ENCODE assay signal across 18 cellular contexts in the genomic region with DNA sequence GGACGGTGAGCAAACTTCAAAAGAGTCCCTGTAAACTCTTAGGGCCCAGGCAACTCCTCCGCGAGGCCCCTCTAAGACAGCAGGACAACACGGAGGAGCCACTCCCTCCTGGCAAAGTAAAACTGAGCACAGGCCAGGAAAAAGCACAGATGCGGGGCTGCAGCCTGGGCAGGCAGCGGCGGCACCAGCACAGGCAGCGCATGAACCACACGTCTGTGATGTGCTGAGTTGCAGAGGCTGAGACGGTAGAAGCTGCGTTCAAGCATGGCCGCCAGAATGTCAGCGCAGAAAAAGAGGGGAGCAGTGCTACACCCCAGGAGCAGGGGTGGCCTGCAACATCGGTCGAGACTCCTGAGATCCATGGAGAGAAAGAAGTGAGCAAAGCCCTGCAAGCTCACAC. TPM values are rescaled to one million over a fixed set of nuclear protein-coding genes. Genes with fewer than 3 reads are reported as not detected.
DNase-seq lines count a peak whose midpoint lies in the region; ATAC-seq and TF ChIP-seq lines count a peak whose summit lies in the region.
"Had no signal": no experiment of that assay in that cellular context is flagged by ENCODE, and none has a peak within 500 bp of the region (broad histone marks: within the 10 kb centered on the region; RNA-seq: fewer than 3 reads in every experiment).

No MANE protein-coding gene starts in this region.

- H2AFZ ChIP-seq in trophoblast cell (ENCODE audit: insufficient read depth, low read length, poor library complexity) = no peak overlapping the region

- H3K27ac ChIP-seq in RWPE2 (ENCODE audit: poor library complexity, severe bottlenecking) (peak overlapping the region; percentile 46), endodermal cell (ENCODE audit: low read depth, low read length) (no peak overlapping the region), trophoblast cell (ENCODE audit: low read depth, low read length) (no peak overlapping the region)

- H2AK5ac ChIP-seq in trophoblast cell (ENCODE audit: low read length) = no peak overlapping the region

- no peaks in the 10 kb centered on the region for H3K36me3 Mint-ChIP-seq in Caco-2 (ENCODE audit: insufficient read depth, unreplicated experiment)
- H3K36me3 Mint-ChIP-seq in endodermal cell (ENCODE audit: low read depth) = no peaks in the 10 kb centered on the region
- H3K36me3 Mint-ChIP-seq: CD14-positive monocyte had no signal

- H3K9me3 Mint-ChIP-seq in Caco-2 (ENCODE audit: unreplicated experiment) (no peaks in the 10 kb centered on the region), endodermal cell (no peaks in the 10 kb centered on the region)
- H3K9me3 Mint-ChIP-seq: CD14-positive monocyte had no signal

- intact Hi-C loops in Caco-2 (cut with micrococcal nuclease; ENCODE audit: unreplicated experiment) = no loop called here

- no peak overlapping the region for H3K4me3 ChIP-seq in Caco-2 (ENCODE audit: low read depth, low read length)
- H3K4me3 ChIP-seq in RWPE2 (ENCODE audit: severe bottlenecking) = no peak overlapping the region
- peak overlapping the region; percentile 6 for H3K4me3 ChIP-seq in endodermal cell (ENCODE audit: low read length)
- H3K4me3 ChIP-seq in trophoblast cell (ENCODE audit: low read depth, low read length) = no peak overlapping the region
- H3K4me3 ChIP-seq: HAP-1 had no signal

- H3K4me3 Mint-ChIP-seq in Caco-2 (ENCODE audit: unreplicated experiment) = no peak overlapping the region
- no peak overlapping the region for H3K4me3 Mint-ChIP-seq in endodermal cell
- H3K4me3 Mint-ChIP-seq: CD14-positive monocyte had no signal

- H3K4me1 ChIP-seq in Caco-2 = peaks cover 28% of the 10 kb centered on the region
- peaks cover 16% of the 10 kb centered on the region for H3K4me1 ChIP-seq in RWPE2 (ENCODE audit: insufficient read depth, poor library complexity, severe bottlenecking)
- peaks cover 17% of the 10 kb centered on the region for H3K4me1 ChIP-seq in endodermal cell (ENCODE audit: control insufficient read depth, insufficient read depth, low read length)
- no peaks in the 10 kb centered on the region for H3K4me1 ChIP-seq in trophoblast cell (ENCODE audit: control insufficient read depth in 1 of 2, insufficient read depth in 2 of 2, low read length in 2 of 2)
- H3K4me1 ChIP-seq: HAP-1 had no signal

- H3K18ac ChIP-seq in trophoblast cell (ENCODE audit: low read length) = no peak overlapping the region

- peak overlapping the region; percentile 30 for H3K27ac Mint-ChIP-seq in Caco-2 (ENCODE audit: unreplicated experiment)
- H3K27ac Mint-ChIP-seq in endodermal cell = peak overlapping the region; percentile 29
- H3K27ac Mint-ChIP-seq: CD14-positive monocyte had no signal

- H3K27me3 Mint-ChIP-seq in Caco-2 (ENCODE audit: insufficient read depth, unreplicated experiment) (no peaks in the 10 kb centered on the region), endodermal cell (ENCODE audit: insufficient read depth) (no peaks in the 10 kb centered on the region)

- no peaks in the 10 kb centered on the region for H3K79me2 ChIP-seq in trophoblast cell (ENCODE audit: control insufficient read depth, insufficient read depth, low read length, poor library complexity)

- no peaks in the 10 kb centered on the region for H3K79me1 ChIP-seq in trophoblast cell (ENCODE audit: low read length)

- BruUV-seq in Caco-2 (replicated peaks; lab: Mats Ljungman, UMichigan) = no TSS peak

- H3K4ac ChIP-seq in trophoblast cell (ENCODE audit: low read depth, low read length) = no peak overlapping the region

- no peak for TF ChIP-seq CTCF in Caco-2 (IDR thresholded peaks at IDR 0.05; ENCODE audit: insufficient read depth in 1 of 2, low read depth in 1 of 2, low read length in 1 of 2, severe bottlenecking in 1 of 2, unreplicated experiment in 1 of 2)
- TF ChIP-seq CTCF in RWPE2 (IDR thresholded peaks at IDR 0.05; ENCODE audit: poor library complexity, severe bottlenecking) = no peak
- TF ChIP-seq CTCF in endodermal cell (conservative IDR thresholded peaks at IDR 0.05) = no peak
- TF ChIP-seq CTCF in GM10266 (IDR thresholded peaks at IDR 0.05; ENCODE audit: control insufficient read depth, insufficient read depth, low read depth, missing control alignments) = no peak

- no peak overlapping the region for H3K4me2 ChIP-seq in trophoblast cell (ENCODE audit: low read length)

- peaks cover 19% of the 10 kb centered on the region for H3K4me1 Mint-ChIP-seq in Caco-2 (ENCODE audit: low read depth, unreplicated experiment)
- peaks cover 28% of the 10 kb centered on the region for H3K4me1 Mint-ChIP-seq in endodermal cell
- H3K4me1 Mint-ChIP-seq: CD14-positive monocyte had no signal

- ATAC-seq in RWPE2 (ENCODE audit: low read depth) (no peak), HG03442 (IDR thresholded peaks at IDR 0.05; ENCODE audit: unreplicated experiment) (no peak), GM19395 (IDR thresholded peaks at IDR 0.05; ENCODE audit: unreplicated experiment) (no peak)
- ATAC-seq: Panc1 had no signal

- H3K9me3 ChIP-seq in Caco-2 (no peaks in the 10 kb centered on the region), RWPE2 (ENCODE audit: severe bottlenecking) (no peaks in the 10 kb centered on the region), endodermal cell (ENCODE audit: control insufficient read depth, low read length) (no peaks in the 10 kb centered on the region), trophoblast cell (ENCODE audit: insufficient read depth, low read depth, low read length) (no peaks in the 10 kb centered on the region)
- H3K9me3 ChIP-seq: HAP-1 had no signal

- H4K91ac ChIP-seq in trophoblast cell (ENCODE audit: low read depth, low read length) = no peak overlapping the region

- H3K9ac ChIP-seq in endodermal cell (ENCODE audit: extremely low read depth, low read length, poor library complexity, severe bottlenecking) (no peak overlapping the region), trophoblast cell (ENCODE audit: low read length) (no peak overlapping the region)

- H2BK5ac ChIP-seq in trophoblast cell (ENCODE audit: low read depth, low read length, poor library complexity) = no peak overlapping the region

- no peak overlapping the region for H4K12ac ChIP-seq in trophoblast cell (ENCODE audit: low read depth, low read length)

- no peak overlapping the region for H2BK12ac ChIP-seq in trophoblast cell (ENCODE audit: low read length)

- no peak overlapping the region for H3K23ac ChIP-seq in trophoblast cell (ENCODE audit: low read length)

- H3K36me3 ChIP-seq in Caco-2 (ENCODE audit: control insufficient read depth, insufficient read depth, low read length) (no peaks in the 10 kb centered on the region), RWPE2 (ENCODE audit: low read depth) (no peaks in the 10 kb centered on the region), endodermal cell (ENCODE audit: control insufficient read depth, insufficient read depth, low read length) (no peaks in the 10 kb centered on the region), trophoblast cell (ENCODE audit: control insufficient read depth in 1 of 2, insufficient read depth in 2 of 2, low read length in 2 of 2) (no peaks in the 10 kb centered on the region)
- H3K36me3 ChIP-seq: HAP-1 had no signal

- H2BK120ac ChIP-seq in trophoblast cell (ENCODE audit: insufficient read depth, low read length, poor library complexity) = no peak overlapping the region

- H3K14ac ChIP-seq in trophoblast cell (ENCODE audit: low read length) = peak overlapping the region; percentile 22

- CTCF ChIA-PET in Caco-2 (lab: Charles Lee) = no interaction called here

- H3K27me3 ChIP-seq in Caco-2 (replicated peaks; ENCODE audit: control insufficient read depth, insufficient read depth, low read length) = no peaks in the 10 kb centered on the region
- H3K27me3 ChIP-seq in RWPE2 (ENCODE audit: insufficient read depth, poor library complexity, severe bottlenecking) = no peaks in the 10 kb centered on the region
- no peaks in the 10 kb centered on the region for H3K27me3 ChIP-seq in endodermal cell (ENCODE audit: control insufficient read depth, insufficient read depth, low read length, poor library complexity, severe bottlenecking)
- H3K27me3 ChIP-seq in trophoblast cell (ENCODE audit: insufficient read depth, low read length) = no peaks in the 10 kb centered on the region

- POLR2A ChIA-PET in Caco-2 (lab: Charles Lee) = no interaction called here

- 90% methylated on average over 8 to 15 of the region's 15 CpGs for WGBS in endodermal cell (ENCODE audit: insufficient coverage in 1 of 2, insufficient read length in 1 of 2), 2 experiments
- no CpG with 5 or more reads among the region's 15 CpGs for WGBS in trophoblast cell (ENCODE audit: extremely low coverage, insufficient coverage, insufficient read length)

- DNase-seq in Caco-2 (no peak), RWPE2 (ENCODE audit: low spot score) (no peak), endodermal cell (no peak), trophoblast cell (no peak), GM10266 (ENCODE audit: extremely low spot score) (no peak)
- no peak for DNase-seq in stimulated activated CD4-positive, alpha-beta T cell treated with anti-CD3 and anti-CD28 coated beads, Interleukin-1b, Interleukin-23, amount 100 ng/mL, for 48 hours
- DNase-seq: COR-L47, DMS153, KG1, NCI-H1048, NCI-H510A treated with DMSO at 0.1 percent for 48 hours, NCI-H82, Right ventricle myocardium superior had no signal

- H4K8ac ChIP-seq in trophoblast cell (ENCODE audit: low read depth, low read length) = no peak overlapping the region

RNA-seq across cellular contexts. Expression of gene STK17A, which starts 46.1 kb away (rescaled TPM):
- total RNA-seq in Caco-2 (2022) = 19.2 and 19.6 TPM in 2 replicates
- total RNA-seq in endodermal cell = 10 to 100 TPM; 15.6 to 18.4 TPM
- polyA plus RNA-seq in endodermal cell (2013, experiment 1 of 2) = 10.0 TPM
- 9.3 TPM for polyA plus RNA-seq in endodermal cell (2013, experiment 2 of 2)
- polyA plus RNA-seq in trophoblast cell (2013) = 9.6 and 10.1 TPM in 2 replicates
